2 cellular contexts compared by ENCODE assay signal in the genomic region with DNA sequence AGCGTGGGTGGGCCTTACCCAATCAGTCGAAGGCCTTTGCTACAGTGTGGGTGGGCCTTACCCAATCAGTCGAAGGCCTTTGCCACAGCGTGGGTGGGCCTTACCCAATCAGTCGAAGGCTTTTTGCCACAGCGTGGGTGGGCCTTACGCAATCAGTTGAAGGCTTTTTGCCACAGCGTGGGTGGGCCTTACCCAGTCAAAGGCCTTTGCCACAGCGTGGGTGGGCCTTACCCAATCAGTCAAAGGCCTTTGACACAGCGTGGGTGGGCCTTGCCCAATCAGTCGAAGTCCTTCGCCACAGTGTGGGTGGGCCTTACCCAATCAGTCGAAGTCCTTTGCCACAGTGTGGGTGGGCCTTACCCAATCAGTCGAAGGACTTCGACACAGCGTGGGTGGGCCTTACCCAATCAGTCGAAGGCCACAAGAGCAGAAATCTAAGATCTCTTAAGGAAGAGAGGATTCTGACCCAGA.
TF ChIP-seq lines count a peak whose summit lies in the region.

No MANE protein-coding gene starts in this region.

TF ChIP-seq in HEK293T, 16 proteins besides CTCF, POLR2A, EP300 and RAD21:
- TF ChIP-seq FOXM1 (IDR thresholded peaks at IDR 0.05; ENCODE audit: borderline replicate concordance) (peak; percentile 94), FOXK2 (IDR thresholded peaks at IDR 0.05) (no peak)

TF ChIP-seq in GM12878, 131 proteins besides CTCF, POLR2A, EP300 and RAD21:
- no peak for TF ChIP-seq SPI1 (IDR thresholded peaks at IDR 0.05; ENCODE audit: borderline replicate concordance, insufficient read depth, low read depth, low read length)
- TF ChIP-seq, protein P1, sequence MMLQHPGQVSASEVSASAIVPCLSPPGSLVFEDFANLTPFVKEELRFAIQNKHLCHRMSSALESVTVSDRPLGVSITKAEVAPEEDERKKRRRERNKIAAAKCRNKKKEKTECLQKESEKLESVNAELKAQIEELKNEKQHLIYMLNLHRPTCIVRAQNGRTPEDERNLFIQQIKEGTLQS (IDR thresholded peaks at IDR 0.05; ENCODE audit: borderline replicate concordance, extremely low read depth, low read depth, low read length), result no peak
- TF ChIP-seq MTA2 (IDR thresholded peaks at IDR 0.05; ENCODE audit: low read depth), result no peak
- peak; percentile 86; the same call in 1 of the 2 replicates for TF ChIP-seq HDAC2 (IDR thresholded peaks at IDR 0.05)
- 0 out of 2 replicates have a peak, but pooled peaks have one; percentile 35 for TF ChIP-seq ZNF217 (IDR thresholded peaks at IDR 0.05)
- TF ChIP-seq, protein P2, sequence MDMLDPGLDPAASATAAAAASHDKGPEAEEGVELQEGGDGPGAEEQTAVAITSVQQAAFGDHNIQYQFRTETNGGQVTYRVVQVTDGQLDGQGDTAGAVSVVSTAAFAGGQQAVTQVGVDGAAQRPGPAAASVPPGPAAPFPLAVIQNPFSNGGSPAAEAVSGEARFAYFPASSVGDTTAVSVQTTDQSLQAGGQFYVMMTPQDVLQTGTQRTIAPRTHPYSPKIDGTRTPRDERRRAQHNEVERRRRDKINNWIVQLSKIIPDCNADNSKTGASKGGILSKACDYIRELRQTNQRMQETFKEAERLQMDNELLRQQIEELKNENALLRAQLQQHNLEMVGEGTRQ (IDR thresholded peaks at IDR 0.05; ENCODE audit: borderline replicate concordance, low read depth, low read length), result no peak
- TF ChIP-seq IRF4 (IDR thresholded peaks at IDR 0.05; ENCODE audit: low read depth, low read length), result no peak
- no peak for TF ChIP-seq RFX5 (IDR thresholded peaks at IDR 0.05; ENCODE audit: low read depth, low read length)
- TF ChIP-seq NFYA (IDR thresholded peaks at IDR 0.05; ENCODE audit: borderline replicate concordance, low read depth, low read length), result no peak
- no peak for TF ChIP-seq CEBPB (IDR thresholded peaks at IDR 0.05; ENCODE audit: borderline replicate concordance in 1 of 2, low read depth in 2 of 2, low read length in 2 of 2)
- 0 out of 2 replicates have a peak, but pooled peaks have one; percentile 71 for TF ChIP-seq SMARCA5 (IDR thresholded peaks at IDR 0.05)
- no peak for TF ChIP-seq TARDBP (IDR thresholded peaks at IDR 0.05; ENCODE audit: borderline replicate concordance)
- no peak for TF ChIP-seq TAF1 (IDR thresholded peaks at IDR 0.05; ENCODE audit: borderline replicate concordance, low read depth, low read length)
- no peak for TF ChIP-seq SMAD5 (IDR thresholded peaks at IDR 0.05; ENCODE audit: low read depth)
- peak; percentile 94; the same call in 1 of the 2 replicates for TF ChIP-seq CHD4 (IDR thresholded peaks at IDR 0.05)
- no peak for TF ChIP-seq SMC3 (IDR thresholded peaks at IDR 0.05; ENCODE audit: borderline replicate concordance, low read length)
